Comparison of ENCODE assay signal across 25 cellular contexts in the genomic region with DNA sequence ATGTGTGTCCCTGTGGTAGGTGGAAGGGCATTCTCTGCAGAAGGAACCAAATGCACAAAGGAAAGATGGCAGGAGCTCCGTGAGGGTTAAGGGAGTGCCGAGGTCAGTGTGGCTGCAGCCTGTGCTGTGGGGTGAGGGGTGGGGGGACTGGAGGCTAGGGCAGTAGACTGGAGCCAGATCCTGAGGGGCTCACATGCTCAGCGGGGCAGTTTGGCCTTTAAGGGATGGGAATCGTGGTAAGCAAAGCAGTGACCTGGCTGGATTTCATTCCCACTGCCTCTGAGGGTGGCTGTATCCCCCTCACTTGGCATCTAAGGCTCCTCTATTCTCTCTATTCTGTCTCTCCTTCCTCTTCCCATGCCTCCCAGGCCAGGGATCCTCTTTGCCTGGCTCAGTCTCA. TPM values are rescaled to one million over a fixed set of nuclear protein-coding genes. Genes with fewer than 3 reads are reported as not detected.
"Had no signal": no experiment of that assay in that cellular context is flagged by ENCODE, and none has a peak within 500 bp of the region (broad histone marks: within the 10 kb centered on the region; RNA-seq: fewer than 3 reads in every experiment).

No MANE protein-coding gene starts in this region.

- DNase-seq: cerebellar nuclear complex; effector CD4-positive, alpha-beta T cell; endodermal cell; erythroblast; foreskin melanocyte; hippocampal formation; left ventricle myocardium inferior; mesenchymal stem cell; naive B cell; sigmoid colon; stimulated activated CD4-positive, alpha-beta T cell treated with anti-CD3 and anti-CD28 coated beads, Interleukin-2, amount 100 ng/mL, for 24 hours; stimulated activated CD4-positive, alpha-beta T cell treated with anti-CD3 and anti-CD28 coated beads, Interleukin-4, amount 100 ng/mL, for 4 hours; stimulated activated naive B cell treated with anti-CD40 and anti-IgM and Interleukin-4, amounts not matched to agents 10 μg/mL and 1 μg/mL and 100 μg/mL, for 72 hours; stimulated activated naive CD8-positive, alpha-beta T cell treated with anti-CD3 and anti-CD28 coated beads, Interleukin-15, amount 100 ng/mL, for 72 hours; transverse colon had no signal

- H3K36me3 Mint-ChIP-seq: naive B cell had no signal

- H3K4me1 Mint-ChIP-seq: endodermal cell; naive B cell; nephron; stimulated activated naive B cell treated with anti-CD40 and anti-IgM and Interleukin-4, amounts not matched to agents 10 μg/mL and 1 μg/mL and 100 μg/mL, for 72 hours; stimulated activated naive CD8-positive, alpha-beta T cell treated with anti-CD3 and anti-CD28 coated beads, Interleukin-15, amount 100 ng/mL, for 72 hours had no signal

- H3K27ac ChIP-seq: coronary artery, heart left ventricle, left ventricle myocardium inferior, right atrium auricular region, sigmoid colon, skin epidermis, thoracic aorta, transverse colon had no signal

- H3K36me3 ChIP-seq: heart left ventricle, left ventricle myocardium inferior, right atrium auricular region, sigmoid colon, thoracic aorta, transverse colon had no signal

- H3K27me3 ChIP-seq: heart left ventricle, right atrium auricular region, sigmoid colon, transverse colon had no signal

- H3K4me3 ChIP-seq: coronary artery, heart left ventricle, left ventricle myocardium inferior, lung, right atrium auricular region, sigmoid colon, skin epidermis, thoracic aorta, transverse colon had no signal

- FAIRE-seq: endothelial cell of umbilical vein, urothelium cell line had no signal

- H3K4me3 Mint-ChIP-seq: endodermal cell; naive B cell; nephron; stimulated activated naive B cell treated with anti-CD40 and anti-IgM and Interleukin-4, amounts not matched to agents 10 μg/mL and 1 μg/mL and 100 μg/mL, for 72 hours; stimulated activated naive CD8-positive, alpha-beta T cell treated with anti-CD3 and anti-CD28 coated beads, Interleukin-15, amount 100 ng/mL, for 72 hours had no signal

- H3K9me3 ChIP-seq: heart left ventricle, left ventricle myocardium inferior, right atrium auricular region, sigmoid colon, thoracic aorta, transverse colon had no signal

- H3K27me3 Mint-ChIP-seq: stimulated activated naive CD8-positive, alpha-beta T cell treated with anti-CD3 and anti-CD28 coated beads, Interleukin-15, amount 100 ng/mL, for 72 hours had no signal

- ATAC-seq: heart left ventricle; stimulated activated naive B cell treated with anti-CD40 and anti-IgM and Interleukin-4, amounts not matched to agents 10 μg/mL and 1 μg/mL and 100 μg/mL, for 72 hours; stimulated activated naive CD8-positive, alpha-beta T cell treated with anti-CD3 and anti-CD28 coated beads, Interleukin-15, amount 100 ng/mL, for 72 hours had no signal

- H3K9me3 Mint-ChIP-seq: endodermal cell; naive B cell; nephron; stimulated activated naive CD8-positive, alpha-beta T cell treated with anti-CD3 and anti-CD28 coated beads, Interleukin-15, amount 100 ng/mL, for 72 hours had no signal

- H3K27ac Mint-ChIP-seq: endodermal cell; nephron; stimulated activated naive B cell treated with anti-CD40 and anti-IgM and Interleukin-4, amounts not matched to agents 10 μg/mL and 1 μg/mL and 100 μg/mL, for 72 hours; stimulated activated naive CD8-positive, alpha-beta T cell treated with anti-CD3 and anti-CD28 coated beads, Interleukin-15, amount 100 ng/mL, for 72 hours had no signal

RNA-seq across cellular contexts. Expression of a gene that starts 15.6 kb away (rescaled TPM):
- total RNA-seq: dermis microvascular lymphatic vessel endothelial cell, left ventricle myocardium inferior, right atrium auricular region, thoracic aorta had no signal

RNA-seq across cellular contexts. Expression of a gene that starts 50.8 kb away (rescaled TPM):
- total RNA-seq: thoracic aorta had no signal
